9 cellular contexts compared by ENCODE assay signal in the genomic region with DNA sequence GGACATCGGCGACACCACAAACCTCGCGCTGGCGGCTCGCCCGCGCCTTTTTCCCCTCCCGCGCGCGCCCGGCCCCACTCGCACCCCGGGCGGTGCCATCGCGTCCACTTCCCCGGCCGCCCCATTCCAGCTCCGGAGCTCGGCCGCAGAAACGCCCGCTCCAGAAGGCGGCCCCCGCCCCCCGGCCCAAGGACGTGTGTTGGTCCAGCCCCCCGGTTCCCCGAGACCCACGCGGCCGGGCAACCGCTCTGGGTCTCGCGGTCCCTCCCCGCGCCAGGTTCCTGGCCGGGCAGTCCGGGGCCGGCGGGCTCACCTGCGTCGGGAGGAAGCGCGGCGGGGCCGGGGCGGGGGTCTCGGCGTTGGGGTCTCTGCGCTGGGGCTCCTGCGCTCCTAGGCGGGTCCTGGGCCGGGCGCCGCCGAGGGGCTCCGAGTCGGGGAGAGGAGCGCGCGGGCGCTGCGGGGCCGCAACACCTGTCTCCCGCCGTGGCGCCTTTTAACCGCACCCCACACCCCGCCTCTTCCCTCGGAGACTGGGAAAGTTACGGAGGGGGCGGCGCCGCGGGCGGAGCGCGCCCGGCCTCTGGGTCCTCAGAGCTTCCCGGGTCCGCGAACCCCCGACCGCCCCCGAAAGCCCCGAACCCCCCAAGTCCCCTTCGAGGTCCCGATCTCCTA. TPM values are rescaled to one million over a fixed set of nuclear protein-coding genes. Genes with fewer than 3 reads are reported as not detected.
A peak's percentile ranks its signal among the peaks of the same experiment; 100 is the strongest.
DNase-seq lines count a peak whose midpoint lies in the region; ATAC-seq, FAIRE-seq and TF ChIP-seq lines count a peak whose summit lies in the region.
"Had no signal": no experiment of that assay in that cellular context is flagged by ENCODE, and none has a peak within 500 bp of the region (broad histone marks: within the 10 kb centered on the region; RNA-seq: fewer than 3 reads in every experiment).

A gene (minus strand): TSS at position 469 of the 672 bp plus-strand sequence. CDS start 3,357 bp downstream, outside the sequence.

- BruUV-seq in A673 (replicated peaks; lab: Mats Ljungman, UMichigan), result no TSS peak

- no peaks in the 10 kb centered on the region for H3K36me3 Mint-ChIP-seq in central memory CD8-positive, alpha-beta T cell (ENCODE audit: insufficient read depth)
- peaks cover 7% of the 10 kb centered on the region for H3K36me3 Mint-ChIP-seq in mesothelial cell of epicardium

- no peaks in the 10 kb centered on the region for H3K9me3 ChIP-seq in A673 (ENCODE audit: low read depth, low read length, poor library complexity, severe bottlenecking)
- no peaks in the 10 kb centered on the region for H3K9me3 ChIP-seq in HUES64 (ENCODE audit: insufficient read depth, low read depth, low read length)
- no peaks in the 10 kb centered on the region; the same call in 1 of the 2 replicates for H3K9me3 ChIP-seq in BE2C

- intact Hi-C loops in A673 (cut with micrococcal nuclease; ENCODE audit: unreplicated experiment), result no loop called here

- H3K27me3 ChIP-seq in A673 (replicated peaks; ENCODE audit: insufficient read depth, low read depth, low read length, poor library complexity), result peaks cover 66% of the 10 kb centered on the region
- peaks cover 90% of the 10 kb centered on the region for H3K27me3 ChIP-seq in HUES64 (ENCODE audit: insufficient read depth, low read length)
- peaks cover 96% of the 10 kb centered on the region for H3K27me3 ChIP-seq in BE2C

- H3K4me3 Mint-ChIP-seq in central memory CD8-positive, alpha-beta T cell, result peak within 1 kb of the TSS; percentile 72
- H3K4me3 Mint-ChIP-seq in mesothelial cell of epicardium, result peak within 1 kb of the TSS; percentile 74

- peaks cover 12% of the 10 kb centered on the region for H3K4me1 ChIP-seq in A673 (ENCODE audit: insufficient read depth, low read length, poor library complexity, severe bottlenecking)
- 0 out of 2 replicates have a peak, but pooled peaks cover 7% of the 10 kb centered on the region for H3K4me1 ChIP-seq in HUES64 (ENCODE audit: insufficient read depth, low read length)
- no peaks in the 10 kb centered on the region for H3K4me1 ChIP-seq in BE2C

- no peak for TF ChIP-seq CTCF in A673 (conservative IDR thresholded peaks at IDR 0.05; ENCODE audit: low read depth, low read length)
- no peak for TF ChIP-seq CTCF in mesothelial cell of epicardium (IDR thresholded peaks at IDR 0.05; ENCODE audit: unreplicated experiment)
- no peak for TF ChIP-seq CTCF in BE2C (IDR thresholded peaks at IDR 0.05; ENCODE audit: low read depth, low read length)

- H3K4me3 ChIP-seq in A673 (ENCODE audit: low read depth, low read length, poor library complexity, severe bottlenecking) (peak within 1 kb of the TSS; percentile 54), HUES64 (ENCODE audit: low read length) (peak within 1 kb of the TSS; percentile 42), BE2C (ENCODE audit: low read depth, low read length) (no peak within 1 kb of the TSS)

- H3K9ac ChIP-seq in HUES64 (ENCODE audit: low read depth, low read length), result no peak within 1 kb of the TSS

- POLR2A ChIA-PET in A673 (lab: Charles Lee; ENCODE audit: low non-redundant PET), result no interaction called here

- no peaks in the 10 kb centered on the region for H3K9me3 Mint-ChIP-seq in central memory CD8-positive, alpha-beta T cell
- no peaks in the 10 kb centered on the region for H3K9me3 Mint-ChIP-seq in mesothelial cell of epicardium

- H3K27me3 Mint-ChIP-seq in central memory CD8-positive, alpha-beta T cell, result peaks cover 64% of the 10 kb centered on the region
- peaks cover 50% of the 10 kb centered on the region for H3K27me3 Mint-ChIP-seq in mesothelial cell of epicardium (ENCODE audit: low read depth)

- no peak for DNase-seq in A673 (ENCODE audit: low spot score)
- DNase-seq in central memory CD8-positive, alpha-beta T cell (ENCODE audit: low spot score in 2 of 2), result no peak
- DNase-seq in mesothelial cell of epicardium (ENCODE audit: low spot score in 2 of 2, unreplicated experiment in 2 of 2), result no peak
- DNase-seq in caudate nucleus (lab: John Stamatoyannopoulos, UW), result no peak
- DNase-seq in GM12892 (ENCODE audit: insufficient read length), result no peak
- no peak for DNase-seq in NCI-H1092 (lab: John Stamatoyannopoulos, UW)
- no peak for DNase-seq in BE2C

- ATAC-seq in central memory CD8-positive, alpha-beta T cell (replicated peaks; ENCODE audit: extremely low read depth, poor library complexity, severe bottlenecking), result no peak

- under 1% methylated on average over 90 of the region's 91 CpGs for WGBS in HUES64

- CTCF ChIA-PET in A673 (lab: Charles Lee), result no interaction called here

- H3K36me3 ChIP-seq in A673 (ENCODE audit: insufficient read depth, low read length, poor library complexity, severe bottlenecking) (no peaks in the 10 kb centered on the region), HUES64 (ENCODE audit: insufficient read depth, low read length) (no peaks in the 10 kb centered on the region), BE2C (no peaks in the 10 kb centered on the region)

- peaks cover 23% of the 10 kb centered on the region for H3K4me1 Mint-ChIP-seq in central memory CD8-positive, alpha-beta T cell
- H3K4me1 Mint-ChIP-seq in mesothelial cell of epicardium, result peaks cover 48% of the 10 kb centered on the region

- no peak for FAIRE-seq in GM12892 (lab: Jason Lieb, UNC)

- H3K27ac ChIP-seq in A673 (ENCODE audit: low read depth, low read length, poor library complexity, severe bottlenecking) (no peak within 1 kb of the TSS), HUES64 (ENCODE audit: low read depth, low read length) (no peak within 1 kb of the TSS), caudate nucleus (ENCODE audit: low read depth, low read length) (no peak within 1 kb of the TSS)

- no peak within 1 kb of the TSS for H3K27ac Mint-ChIP-seq in central memory CD8-positive, alpha-beta T cell (ENCODE audit: low read depth)
- no peak within 1 kb of the TSS for H3K27ac Mint-ChIP-seq in mesothelial cell of epicardium

- no peak for TF ChIP-seq POLR2A in GM12892 (IDR thresholded peaks at IDR 0.05; ENCODE audit: low read depth, low read length)

RNA-seq across cellular contexts. Expression of the gene that starts here (rescaled TPM):
- total RNA-seq in A673 (2021), result not detected in 2 replicates
- 0.15 TPM for polyA plus RNA-seq in HUES64 (2013, experiment 1 of 2)
- not detected for polyA plus RNA-seq in HUES64 (2013, experiment 2 of 2)
- total RNA-seq in mesothelial cell of epicardium, result 24.4 to 27.2 TPM (median 25.4 TPM) in 3 replicates
- 0.15 TPM for polyA plus RNA-seq in GM12892 (2012; ENCODE audit: missing spikeins)
- polyA plus RNA-seq in BE2C (2012; ENCODE audit: insufficient read depth, insufficient read length, low read depth), result not detected
- total RNA-seq: dermis microvascular lymphatic vessel endothelial cell had no signal

Comparison
In these comparisons a context has a peak if more than half of its experiments do, and no peak if none do; other contexts are left out.
1. RNA of the gene that starts here (total RNA-seq): 24.4 to 27.2 TPM in mesothelial cell of epicardium; not detected in A673; every median in the first group is over 10 times any median in the second.